ENCODE assay signal across 8 cellular contexts in genomic region chr2:19362652-19363473, GRCh38. TPM values are rescaled to one million over a fixed set of nuclear protein-coding genes. Genes with fewer than 3 reads are reported as not detected.
DNase-seq lines count a peak whose midpoint lies in the region; ATAC-seq and TF ChIP-seq lines count a peak whose summit lies in the region.

No MANE protein-coding gene starts in this region.

- TF ChIP-seq CTCF in OCI-LY7 (conservative IDR thresholded peaks at IDR 0.05; ENCODE audit: low read length) (peak; percentile 77), right atrium auricular region (IDR thresholded peaks at IDR 0.05) (peak; percentile 74 to 88)

- peaks cover 43% of the 10 kb centered on the region for H3K27me3 ChIP-seq in CD4-positive, CD25-positive, alpha-beta regulatory T cell (ENCODE audit: control insufficient read depth, insufficient read depth, low read length)
- H3K27me3 ChIP-seq in right atrium auricular region: no peaks in the 10 kb centered on the region

- CTCF ChIA-PET in OCI-LY7 (lab: Charles Lee; ENCODE audit: unreplicated experiment): no interaction called here

- H3K4me2 ChIP-seq in OCI-LY7 (ENCODE audit: low read length): peak overlapping the region; percentile 78

- no peak overlapping the region for H3K27ac ChIP-seq in CD4-positive, CD25-positive, alpha-beta regulatory T cell (ENCODE audit: insufficient read depth, low read length, poor library complexity, severe bottlenecking)
- H3K27ac ChIP-seq in OCI-LY7 (ENCODE audit: low read depth, low read length, poor library complexity, severe bottlenecking) (no peak overlapping the region), right atrium auricular region (peak overlapping the region; percentile 63 to 72)

- BruUV-seq in OCI-LY7 (replicated peaks; lab: Mats Ljungman, UMichigan): no TSS peak

- peaks cover 0 to 41% (median 27%) of the 10 kb centered on the region in 4 donors for H3K4me1 Mint-ChIP-seq in CD4-positive, CD25-positive, alpha-beta regulatory T cell

- H3K36me3 ChIP-seq in CD4-positive, CD25-positive, alpha-beta regulatory T cell (ENCODE audit: control insufficient read depth, insufficient read depth, low read length): no peaks in the 10 kb centered on the region
- H3K36me3 ChIP-seq in OCI-LY7 (ENCODE audit: insufficient read depth, low read length): no peaks in the 10 kb centered on the region
- H3K36me3 ChIP-seq in right atrium auricular region: no peaks in the 10 kb centered on the region

- H2AFZ ChIP-seq in OCI-LY7 (ENCODE audit: low read length): peak overlapping the region; percentile 93

- peak overlapping the region; percentile 92 for H3K4me3 ChIP-seq in CD4-positive, CD25-positive, alpha-beta regulatory T cell (ENCODE audit: low read depth, low read length)
- H3K4me3 ChIP-seq in OCI-LY7 (ENCODE audit: low read depth, low read length, poor library complexity, severe bottlenecking) (peak overlapping the region; percentile 63), right atrium auricular region (peak overlapping the region; percentile 63 to 67)

- peak overlapping the region; percentile 87 to 96 (median 92) for H3K4me3 Mint-ChIP-seq in CD4-positive, CD25-positive, alpha-beta regulatory T cell

- no peaks in the 10 kb centered on the region for H3K9me2 ChIP-seq in OCI-LY7 (ENCODE audit: insufficient read depth, low read length)

- POLR2A ChIA-PET in OCI-LY7 (lab: Charles Lee): no interaction called here

- no peaks in the 10 kb centered on the region for H3K79me2 ChIP-seq in OCI-LY7 (ENCODE audit: insufficient read depth, low read depth, low read length)

- H3K9me3 ChIP-seq in CD4-positive, CD25-positive, alpha-beta regulatory T cell (ENCODE audit: control insufficient read depth in 2 of 2, low read length in 2 of 2): no peaks in the 10 kb centered on the region
- H3K9me3 ChIP-seq in OCI-LY7 (ENCODE audit: low read length): no peaks in the 10 kb centered on the region
- H3K9me3 ChIP-seq in right atrium auricular region: no peaks in the 10 kb centered on the region

- H3K27me3 Mint-ChIP-seq in CD4-positive, CD25-positive, alpha-beta regulatory T cell: peaks cover 84% of the 10 kb centered on the region

- H3K27ac Mint-ChIP-seq in CD4-positive, CD25-positive, alpha-beta regulatory T cell: peak overlapping the region; percentile 87 to 92 (median 91)

- peaks cover 0 to 3% (median 0%) of the 10 kb centered on the region in 7 donors for H3K9me3 Mint-ChIP-seq in CD4-positive, CD25-positive, alpha-beta regulatory T cell

- H3K4me1 ChIP-seq in CD4-positive, CD25-positive, alpha-beta regulatory T cell (ENCODE audit: control insufficient read depth, insufficient read depth, low read length, poor library complexity, severe bottlenecking): peaks cover 42% of the 10 kb centered on the region
- H3K4me1 ChIP-seq in OCI-LY7 (ENCODE audit: insufficient read depth, low read length, poor library complexity, severe bottlenecking) (no peaks in the 10 kb centered on the region), right atrium auricular region (peaks cover 0 to 26% of the 10 kb centered on the region in 2 donors)

- H4K20me1 ChIP-seq in OCI-LY7 (ENCODE audit: insufficient read depth, low read length): no peaks in the 10 kb centered on the region

- ATAC-seq in CD4-positive, CD25-positive, alpha-beta regulatory T cell (ENCODE audit: low read depth in 2 of 2): peak; percentile 33 to 52
- ATAC-seq in GM19351 (IDR thresholded peaks at IDR 0.05; ENCODE audit: unreplicated experiment): peak; percentile 43
- no peak for ATAC-seq in HG02973 (IDR thresholded peaks at IDR 0.05; ENCODE audit: unreplicated experiment)

- intact Hi-C loops in OCI-LY7 (cut with micrococcal nuclease; ENCODE audit: unreplicated experiment): loop anchor here (1.0 to 5.0 kb wide), 4 partner anchors 481 to 842 kb away; no protein-coding TSS in a partner anchor
- intact Hi-C loops in posterior vena cava (cut with DNase I): loop anchor here in 1 of 2 donors (10.0 kb wide), 1 partner anchor 502 kb away; no protein-coding TSS in a partner anchor

- DNase-seq in CD4-positive, CD25-positive, alpha-beta regulatory T cell: peak in 1 of 3 donors; percentile 52
- DNase-seq in HuH-7.5 (ENCODE audit: low spot score): peak; percentile 73
- DNase-seq in OCI-LY7 (ENCODE audit: low spot score): peak; percentile 67
- peak; percentile 88 for DNase-seq in amniotic stem cell (lab: John Stamatoyannopoulos, UW)
- DNase-seq in right atrium auricular region (ENCODE audit: low spot score): peak; percentile 84
- peak; percentile 93 for DNase-seq in posterior vena cava (ENCODE audit: low spot score)

- no peaks in the 10 kb centered on the region for H3K36me3 Mint-ChIP-seq in CD4-positive, CD25-positive, alpha-beta regulatory T cell

RNA-seq across cellular contexts. Expression of gene OSR1, which starts 4.4 kb away (rescaled TPM):
- not detected for total RNA-seq in CD4-positive, CD25-positive, alpha-beta regulatory T cell
- not detected for polyA plus RNA-seq in CD4-positive, CD25-positive, alpha-beta regulatory T cell
- not detected in 2 replicates for total RNA-seq in OCI-LY7 (2014; rRNA removed; shearing (Covaris generic))
- total RNA-seq in OCI-LY7 (2022) (not detected in 2 replicates), right atrium auricular region (10 to 100 TPM; 12.5 to 55.7 TPM), posterior vena cava (10 to 100 TPM; 74.0 to 78.3 TPM)

Comparison
In these comparisons a context has a peak if more than half of its experiments do, and no peak if none do; other contexts are left out.
1. H3K27ac ChIP-seq: peak in right atrium auricular region (2 of 2); none in CD4-positive, CD25-positive, alpha-beta regulatory T cell (single experiment) and OCI-LY7 (single experiment).
2. RNA of gene OSR1, which starts 4.4 kb away (total RNA-seq): 74.0 to 78.3 TPM in posterior vena cava and 12.5 to 55.7 TPM in right atrium auricular region; not detected in CD4-positive, CD25-positive, alpha-beta regulatory T cell (single experiment) and not detected in OCI-LY7; every median in the first group is over 10 times any median in the second.
3. Peak in every context shown above with its lines, with median percentiles within 50 percentile points of each other: H3K4me3 ChIP-seq.